In the genomic region with DNA sequence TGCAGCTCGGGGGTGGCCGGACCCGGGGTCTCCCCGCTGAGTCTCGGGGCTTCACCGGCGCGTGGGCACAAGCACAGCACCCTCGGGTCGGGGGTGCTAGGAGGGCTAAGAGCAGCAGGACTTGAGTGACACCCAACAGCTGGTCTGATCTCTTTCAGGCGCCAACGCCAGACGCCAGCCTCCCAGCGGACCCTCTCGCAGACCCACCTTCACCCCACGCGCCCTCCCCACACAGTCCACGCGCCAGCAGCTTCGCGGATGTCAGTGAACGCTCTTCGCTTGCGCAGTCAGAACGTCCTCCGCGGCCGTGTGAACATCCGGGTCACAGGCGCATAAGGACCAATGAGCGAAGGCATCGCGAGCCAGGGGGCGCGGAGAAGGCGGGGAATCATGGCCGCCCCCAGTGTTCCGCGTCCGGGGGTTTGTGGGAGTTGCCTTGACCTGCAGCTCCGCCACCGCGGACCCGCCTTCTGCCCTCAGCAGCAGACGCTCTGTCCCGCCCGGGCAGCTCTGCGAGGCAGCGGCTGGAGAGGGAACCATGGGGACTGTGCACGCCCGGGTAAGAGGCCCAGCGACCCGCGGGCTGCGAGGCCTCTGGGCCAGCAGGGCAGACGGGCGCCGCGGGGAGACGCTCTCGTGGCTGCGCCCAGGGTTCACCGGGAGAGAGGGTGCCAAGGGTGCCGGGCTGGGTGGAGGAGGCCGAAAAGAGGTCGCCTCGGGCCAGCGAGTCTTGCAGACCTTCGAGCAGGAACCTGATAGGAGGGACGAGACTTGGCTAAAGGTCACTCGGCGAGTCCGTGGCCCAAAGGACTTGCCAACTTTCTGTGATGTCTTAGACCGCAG, we compare ENCODE assay signal across 7 cellular contexts. TPM values are rescaled to one million over a fixed set of nuclear protein-coding genes. Genes with fewer than 3 reads are reported as not detected.
DNase-seq lines count a peak whose midpoint lies in the region; ATAC-seq and TF ChIP-seq lines count a peak whose summit lies in the region.

Gene SAMM50, plus strand, starts transcription at position 403 of the 843 bp plus-strand sequence. Its CDS starts 136 bp downstream, at position 539.

- no peaks in the 10 kb centered on the region for H3K9me3 ChIP-seq in hepatocyte (ENCODE audit: low read depth)

- H3K4me1 ChIP-seq in hepatocyte (ENCODE audit: insufficient read depth) = peaks cover 22% of the 10 kb centered on the region

- peak within 1 kb of the TSS; percentile 82 for H3K27ac ChIP-seq in hepatocyte

- H3K79me2 ChIP-seq in hepatocyte = peaks cover 49% of the 10 kb centered on the region

- no peaks in the 10 kb centered on the region for H3K9me2 ChIP-seq in hepatocyte (replicated peaks; ENCODE audit: insufficient read depth)

- TF ChIP-seq CTCF in hepatocyte (IDR thresholded peaks at IDR 0.05; ENCODE audit: poor library complexity) = peak; percentile 18

- WGBS in hepatocyte (ENCODE audit: low lambda C conversion rate, missing lambda C conversion rate) = 2% methylated on average over 67 of the region's 74 CpGs

- H3K27me3 ChIP-seq in hepatocyte = no peaks in the 10 kb centered on the region

- H4K20me1 ChIP-seq in hepatocyte (ENCODE audit: insufficient read depth, poor library complexity, severe bottlenecking) = peaks cover 9% of the 10 kb centered on the region

- DNase-seq in NCI-H187 (lab: John Stamatoyannopoulos, UW) = peak; percentile 40 to 78
- DNase-seq in T1000 (lab: John Stamatoyannopoulos, UW) = peak; percentile 80
- peak; percentile 96 for DNase-seq in astrocyte of the hippocampus (ENCODE audit: low read depth, low spot score)
- DNase-seq in hepatocyte (ENCODE audit: low spot score) = peak; percentile 93
- peak; percentile 95 for DNase-seq in retina

- ATAC-seq in GM18499 (IDR thresholded peaks at IDR 0.05; ENCODE audit: insufficient read depth, unreplicated experiment) = peak; percentile 50
- ATAC-seq in HG02938 (IDR thresholded peaks at IDR 0.05; ENCODE audit: unreplicated experiment) = peak; percentile 89

- peak within 1 kb of the TSS; percentile 64 for H3K4me3 ChIP-seq in hepatocyte

- H3K4me2 ChIP-seq in hepatocyte = peak within 1 kb of the TSS; percentile 93

- H3K36me3 ChIP-seq in hepatocyte (replicated peaks; ENCODE audit: insufficient read depth, low read depth) = no peaks in the 10 kb centered on the region

- peak within 1 kb of the TSS; percentile 86 for H2AFZ ChIP-seq in hepatocyte

RNA-seq across cellular contexts. Expression of gene SAMM50, which starts in this region (rescaled TPM):
- 37.6 and 52.7 TPM in 2 replicates for total RNA-seq in hepatocyte
- 48.2 and 53.5 TPM in 2 replicates for polyA plus RNA-seq in hepatocyte

Comparison
In these comparisons a context has a peak if more than half of its experiments do, and no peak if none do; other contexts are left out.
1. Peak in every context shown above with its lines: DNase-seq, ATAC-seq, H3K4me3 ChIP-seq and H3K27ac ChIP-seq.